In the genomic region with DNA sequence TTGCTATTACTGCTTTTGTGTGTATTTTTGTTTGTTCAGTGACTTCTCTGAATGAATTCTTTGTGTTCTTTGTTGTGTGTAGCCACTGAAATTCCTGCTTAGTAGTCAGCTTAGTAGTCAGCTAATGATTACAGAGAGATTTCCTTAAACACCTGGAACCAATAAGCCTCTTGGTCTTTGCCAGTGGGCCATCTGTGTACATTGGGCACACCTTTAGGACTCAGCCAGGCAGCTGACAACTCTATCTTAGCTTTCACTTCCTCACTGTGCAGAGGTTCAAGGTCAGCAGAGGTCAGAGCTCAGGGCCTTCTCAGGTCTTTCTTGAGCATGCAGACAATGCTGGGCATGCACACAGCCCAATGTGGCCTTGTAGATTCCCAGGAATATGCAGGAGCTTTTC, we compare ENCODE assay signal across 1 cellular context.
TF ChIP-seq lines count a peak whose summit lies in the region.

No MANE protein-coding gene starts in this region.

TF ChIP-seq in GM12878, 131 proteins besides CTCF, POLR2A, EP300 and RAD21:
- peak; percentile 60; the same call in 1 of the 2 replicates for TF ChIP-seq SPI1 (IDR thresholded peaks at IDR 0.05; ENCODE audit: borderline replicate concordance, insufficient read depth, low read depth, low read length)
- peak; percentile 74 for TF ChIP-seq NR2F1 (conservative IDR thresholded peaks at IDR 0.05)
- TF ChIP-seq, protein P1, sequence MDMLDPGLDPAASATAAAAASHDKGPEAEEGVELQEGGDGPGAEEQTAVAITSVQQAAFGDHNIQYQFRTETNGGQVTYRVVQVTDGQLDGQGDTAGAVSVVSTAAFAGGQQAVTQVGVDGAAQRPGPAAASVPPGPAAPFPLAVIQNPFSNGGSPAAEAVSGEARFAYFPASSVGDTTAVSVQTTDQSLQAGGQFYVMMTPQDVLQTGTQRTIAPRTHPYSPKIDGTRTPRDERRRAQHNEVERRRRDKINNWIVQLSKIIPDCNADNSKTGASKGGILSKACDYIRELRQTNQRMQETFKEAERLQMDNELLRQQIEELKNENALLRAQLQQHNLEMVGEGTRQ (IDR thresholded peaks at IDR 0.05; ENCODE audit: borderline replicate concordance, low read depth, low read length): no peak
